Comparison of ENCODE assay signal across 17 cellular contexts in the genomic region with DNA sequence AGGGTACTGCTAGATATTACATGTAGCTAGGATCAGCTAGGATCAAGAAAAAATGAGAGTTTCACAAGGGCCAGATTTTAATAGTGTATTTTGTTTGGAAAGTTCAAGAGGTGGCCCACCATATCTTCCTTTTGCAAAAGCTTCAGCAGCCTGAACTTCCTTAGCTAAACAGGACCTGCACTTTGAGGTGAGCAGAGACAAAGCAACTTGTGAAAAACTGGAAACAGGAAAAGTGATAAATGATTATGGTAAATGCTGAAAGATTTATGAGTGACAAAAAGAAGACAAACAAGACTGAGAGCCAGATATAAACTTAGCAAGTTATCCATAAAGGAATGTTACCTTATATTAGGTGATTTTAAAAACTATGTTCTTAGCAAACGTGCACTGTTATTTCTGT.
"Had no signal": no experiment of that assay in that cellular context is flagged by ENCODE, and none has a peak within 500 bp of the region (broad histone marks: within the 10 kb centered on the region; RNA-seq: fewer than 3 reads in every experiment).

No MANE protein-coding gene starts in this region.

- H3K4me3 ChIP-seq: ascending aorta, lower lobe of right lung, prostate gland, thyroid gland, vagina had no signal

- H3K36me3 ChIP-seq: ascending aorta, prostate gland, vagina had no signal

- H3K4me1 ChIP-seq: prostate gland had no signal

- DNase-seq: activated CD4-positive, alpha-beta T cell treated with anti-CD3 and anti-CD28 coated beads, Interleukin-2, amount 10 ng/mL, durations not matched to agents 7 days and 5 days; activated CD4-positive, CD25-positive, alpha-beta regulatory T cell; activated CD8-positive, alpha-beta memory T cell treated with anti-CD3 and anti-CD28 coated beads for 24 hours; activated naive CD4-positive, alpha-beta T cell treated with Interleukin-2 at 50 U/mL for 16 hours; activated naive CD8-positive, alpha-beta T cell treated with anti-CD3 and anti-CD28 coated beads, Interleukin-2, amount 50 U/mL, for 24 hours; effector CD4-positive, alpha-beta T cell; kidney; lower lobe of right lung; natural killer cell; occipital lobe; stimulated activated CD4-positive, alpha-beta T cell treated with anti-CD3 and anti-CD28 coated beads, Interleukin-4, amount 100 ng/mL, for 1 hour; stimulated activated naive CD8-positive, alpha-beta T cell treated with anti-CD3 and anti-CD28 coated beads, Interleukin-15, amount 100 ng/mL, for 72 hours; T-helper 17 cell had no signal

- H3K9me3 ChIP-seq: ascending aorta, lower lobe of right lung, prostate gland, thyroid gland, vagina had no signal

- H3K27ac ChIP-seq: lower lobe of right lung, prostate gland, thyroid gland had no signal
